In genomic region chr17:81519284-81520020, GRCh38 we compare ENCODE assay signal across 3 cellular contexts.
TF ChIP-seq lines count a peak whose summit lies in the region.

No MANE protein-coding gene starts in this region.

TF ChIP-seq in A549, 52 proteins besides CTCF, POLR2A, EP300 and RAD21 (continued from another document):
- TF ChIP-seq, protein P1, sequence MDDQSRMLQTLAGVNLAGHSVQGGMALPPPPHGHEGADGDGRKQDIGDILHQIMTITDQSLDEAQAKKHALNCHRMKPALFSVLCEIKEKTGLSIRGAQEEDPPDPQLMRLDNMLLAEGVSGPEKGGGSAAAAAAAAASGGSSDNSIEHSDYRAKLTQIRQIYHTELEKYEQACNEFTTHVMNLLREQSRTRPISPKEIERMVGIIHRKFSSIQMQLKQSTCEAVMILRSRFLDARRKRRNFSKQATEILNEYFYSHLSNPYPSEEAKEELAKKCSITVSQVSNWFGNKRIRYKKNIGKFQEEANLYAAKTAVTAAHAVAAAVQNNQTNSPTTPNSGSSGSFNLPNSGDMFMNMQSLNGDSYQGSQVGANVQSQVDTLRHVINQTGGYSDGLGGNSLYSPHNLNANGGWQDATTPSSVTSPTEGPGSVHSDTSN (IDR thresholded peaks at IDR 0.05): 0 out of 2 replicates have a peak, but pooled peaks have one; percentile 4
- TF ChIP-seq CBX8 (IDR thresholded peaks at IDR 0.05): no peak
- TF ChIP-seq GATA3 (IDR thresholded peaks at IDR 0.05; ENCODE audit: borderline replicate concordance): 0 out of 2 replicates have a peak, but pooled peaks have one; percentile 13
- TF ChIP-seq MAX (IDR thresholded peaks at IDR 0.05): peak; percentile 64; the same call in 1 of the 2 replicates
- no peak for TF ChIP-seq NPAS2 (CRISPR knock-in tag; IDR thresholded peaks at IDR 0.05; ENCODE audit: borderline replicate concordance)
- TF ChIP-seq CHD2 (IDR thresholded peaks at IDR 0.05; ENCODE audit: low read length, partially characterized antibody): peak; percentile 84
- TF ChIP-seq, protein P2, sequence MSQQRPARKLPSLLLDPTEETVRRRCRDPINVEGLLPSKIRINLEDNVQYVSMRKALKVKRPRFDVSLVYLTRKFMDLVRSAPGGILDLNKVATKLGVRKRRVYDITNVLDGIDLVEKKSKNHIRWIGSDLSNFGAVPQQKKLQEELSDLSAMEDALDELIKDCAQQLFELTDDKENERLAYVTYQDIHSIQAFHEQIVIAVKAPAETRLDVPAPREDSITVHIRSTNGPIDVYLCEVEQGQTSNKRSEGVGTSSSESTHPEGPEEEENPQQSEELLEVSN (IDR thresholded peaks at IDR 0.05; ENCODE audit: borderline replicate concordance, low read depth): 0 out of 2 replicates have a peak, but pooled peaks have one; percentile 39
- TF ChIP-seq ZSCAN20 (CRISPR knock-in tag; IDR thresholded peaks at IDR 0.05): no peak
- TF ChIP-seq, protein P3, sequence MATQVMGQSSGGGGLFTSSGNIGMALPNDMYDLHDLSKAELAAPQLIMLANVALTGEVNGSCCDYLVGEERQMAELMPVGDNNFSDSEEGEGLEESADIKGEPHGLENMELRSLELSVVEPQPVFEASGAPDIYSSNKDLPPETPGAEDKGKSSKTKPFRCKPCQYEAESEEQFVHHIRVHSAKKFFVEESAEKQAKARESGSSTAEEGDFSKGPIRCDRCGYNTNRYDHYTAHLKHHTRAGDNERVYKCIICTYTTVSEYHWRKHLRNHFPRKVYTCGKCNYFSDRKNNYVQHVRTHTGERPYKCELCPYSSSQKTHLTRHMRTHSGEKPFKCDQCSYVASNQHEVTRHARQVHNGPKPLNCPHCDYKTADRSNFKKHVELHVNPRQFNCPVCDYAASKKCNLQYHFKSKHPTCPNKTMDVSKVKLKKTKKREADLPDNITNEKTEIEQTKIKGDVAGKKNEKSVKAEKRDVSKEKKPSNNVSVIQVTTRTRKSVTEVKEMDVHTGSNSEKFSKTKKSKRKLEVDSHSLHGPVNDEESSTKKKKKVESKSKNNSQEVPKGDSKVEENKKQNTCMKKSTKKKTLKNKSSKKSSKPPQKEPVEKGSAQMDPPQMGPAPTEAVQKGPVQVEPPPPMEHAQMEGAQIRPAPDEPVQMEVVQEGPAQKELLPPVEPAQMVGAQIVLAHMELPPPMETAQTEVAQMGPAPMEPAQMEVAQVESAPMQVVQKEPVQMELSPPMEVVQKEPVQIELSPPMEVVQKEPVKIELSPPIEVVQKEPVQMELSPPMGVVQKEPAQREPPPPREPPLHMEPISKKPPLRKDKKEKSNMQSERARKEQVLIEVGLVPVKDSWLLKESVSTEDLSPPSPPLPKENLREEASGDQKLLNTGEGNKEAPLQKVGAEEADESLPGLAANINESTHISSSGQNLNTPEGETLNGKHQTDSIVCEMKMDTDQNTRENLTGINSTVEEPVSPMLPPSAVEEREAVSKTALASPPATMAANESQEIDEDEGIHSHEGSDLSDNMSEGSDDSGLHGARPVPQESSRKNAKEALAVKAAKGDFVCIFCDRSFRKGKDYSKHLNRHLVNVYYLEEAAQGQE (IDR thresholded peaks at IDR 0.05): peak; percentile 80
- TF ChIP-seq FOSL2 (IDR thresholded peaks at IDR 0.05): no peak
- TF ChIP-seq FOSL2 (CRISPR knock-in tag; IDR thresholded peaks at IDR 0.05): peak; percentile 69
- TF ChIP-seq JUNB (IDR thresholded peaks at IDR 0.05): 0 out of 2 replicates have a peak, but pooled peaks have one; percentile 11
- peak; percentile 29; the same call in 1 of the 2 replicates for TF ChIP-seq PHF8 (IDR thresholded peaks at IDR 0.05; ENCODE audit: borderline replicate concordance, low read depth)

TF ChIP-seq in liver, 16 proteins besides CTCF, POLR2A, EP300 and RAD21 (continued from another document):
- TF ChIP-seq, protein P4, sequence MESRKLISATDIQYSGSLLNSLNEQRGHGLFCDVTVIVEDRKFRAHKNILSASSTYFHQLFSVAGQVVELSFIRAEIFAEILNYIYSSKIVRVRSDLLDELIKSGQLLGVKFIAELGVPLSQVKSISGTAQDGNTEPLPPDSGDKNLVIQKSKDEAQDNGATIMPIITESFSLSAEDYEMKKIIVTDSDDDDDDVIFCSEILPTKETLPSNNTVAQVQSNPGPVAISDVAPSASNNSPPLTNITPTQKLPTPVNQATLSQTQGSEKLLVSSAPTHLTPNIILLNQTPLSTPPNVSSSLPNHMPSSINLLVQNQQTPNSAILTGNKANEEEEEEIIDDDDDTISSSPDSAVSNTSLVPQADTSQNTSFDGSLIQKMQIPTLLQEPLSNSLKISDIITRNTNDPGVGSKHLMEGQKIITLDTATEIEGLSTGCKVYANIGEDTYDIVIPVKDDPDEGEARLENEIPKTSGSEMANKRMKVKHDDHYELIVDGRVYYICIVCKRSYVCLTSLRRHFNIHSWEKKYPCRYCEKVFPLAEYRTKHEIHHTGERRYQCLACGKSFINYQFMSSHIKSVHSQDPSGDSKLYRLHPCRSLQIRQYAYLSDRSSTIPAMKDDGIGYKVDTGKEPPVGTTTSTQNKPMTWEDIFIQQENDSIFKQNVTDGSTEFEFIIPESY (IDR thresholded peaks at IDR 0.05): no peak
- TF ChIP-seq SP1 (IDR thresholded peaks at IDR 0.05) (no peak), EGR1 (IDR thresholded peaks at IDR 0.05; ENCODE audit: low read depth in 2 of 2) (no peak), FOXA2 (IDR thresholded peaks at IDR 0.05) (no peak), JUND (IDR thresholded peaks at IDR 0.05) (no peak)
- TF ChIP-seq, protein P3 (IDR thresholded peaks at IDR 0.05): no peak
TF ChIP-seq in liver: peak in this region for 0.

TF ChIP-seq in SK-N-SH treated with all-trans-retinoic acid at 6 μM for 48 hours, 23 proteins besides CTCF, POLR2A, EP300 and RAD21 (continued from another document):
- TF ChIP-seq, protein P5, sequence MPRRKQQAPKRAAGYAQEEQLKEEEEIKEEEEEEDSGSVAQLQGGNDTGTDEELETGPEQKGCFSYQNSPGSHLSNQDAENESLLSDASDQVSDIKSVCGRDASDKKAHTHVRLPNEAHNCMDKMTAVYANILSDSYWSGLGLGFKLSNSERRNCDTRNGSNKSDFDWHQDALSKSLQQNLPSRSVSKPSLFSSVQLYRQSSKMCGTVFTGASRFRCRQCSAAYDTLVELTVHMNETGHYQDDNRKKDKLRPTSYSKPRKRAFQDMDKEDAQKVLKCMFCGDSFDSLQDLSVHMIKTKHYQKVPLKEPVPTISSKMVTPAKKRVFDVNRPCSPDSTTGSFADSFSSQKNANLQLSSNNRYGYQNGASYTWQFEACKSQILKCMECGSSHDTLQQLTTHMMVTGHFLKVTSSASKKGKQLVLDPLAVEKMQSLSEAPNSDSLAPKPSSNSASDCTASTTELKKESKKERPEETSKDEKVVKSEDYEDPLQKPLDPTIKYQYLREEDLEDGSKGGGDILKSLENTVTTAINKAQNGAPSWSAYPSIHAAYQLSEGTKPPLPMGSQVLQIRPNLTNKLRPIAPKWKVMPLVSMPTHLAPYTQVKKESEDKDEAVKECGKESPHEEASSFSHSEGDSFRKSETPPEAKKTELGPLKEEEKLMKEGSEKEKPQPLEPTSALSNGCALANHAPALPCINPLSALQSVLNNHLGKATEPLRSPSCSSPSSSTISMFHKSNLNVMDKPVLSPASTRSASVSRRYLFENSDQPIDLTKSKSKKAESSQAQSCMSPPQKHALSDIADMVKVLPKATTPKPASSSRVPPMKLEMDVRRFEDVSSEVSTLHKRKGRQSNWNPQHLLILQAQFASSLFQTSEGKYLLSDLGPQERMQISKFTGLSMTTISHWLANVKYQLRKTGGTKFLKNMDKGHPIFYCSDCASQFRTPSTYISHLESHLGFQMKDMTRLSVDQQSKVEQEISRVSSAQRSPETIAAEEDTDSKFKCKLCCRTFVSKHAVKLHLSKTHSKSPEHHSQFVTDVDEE (CRISPR knock-in tag; IDR thresholded peaks at IDR 0.05): no peak
- no peak for TF ChIP-seq ZFP30 (CRISPR knock-in tag; IDR thresholded peaks at IDR 0.05)
- no peak for TF ChIP-seq CSDC2 (CRISPR knock-in tag; IDR thresholded peaks at IDR 0.05)
- TF ChIP-seq, protein P6, sequence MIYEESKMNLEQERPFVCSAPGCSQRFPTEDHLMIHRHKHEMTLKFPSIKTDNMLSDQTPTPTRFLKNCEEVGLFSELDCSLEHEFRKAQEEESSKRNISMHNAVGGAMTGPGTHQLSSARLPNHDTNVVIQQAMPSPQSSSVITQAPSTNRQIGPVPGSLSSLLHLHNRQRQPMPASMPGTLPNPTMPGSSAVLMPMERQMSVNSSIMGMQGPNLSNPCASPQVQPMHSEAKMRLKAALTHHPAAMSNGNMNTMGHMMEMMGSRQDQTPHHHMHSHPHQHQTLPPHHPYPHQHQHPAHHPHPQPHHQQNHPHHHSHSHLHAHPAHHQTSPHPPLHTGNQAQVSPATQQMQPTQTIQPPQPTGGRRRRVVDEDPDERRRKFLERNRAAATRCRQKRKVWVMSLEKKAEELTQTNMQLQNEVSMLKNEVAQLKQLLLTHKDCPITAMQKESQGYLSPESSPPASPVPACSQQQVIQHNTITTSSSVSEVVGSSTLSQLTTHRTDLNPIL (CRISPR knock-in tag; IDR thresholded peaks at IDR 0.05; ENCODE audit: low read depth): no peak
- no peak for TF ChIP-seq SNAI2 (CRISPR knock-in tag; IDR thresholded peaks at IDR 0.05)
- TF ChIP-seq PPARA (CRISPR knock-in tag; IDR thresholded peaks at IDR 0.05; ENCODE audit: borderline replicate concordance): no peak
- TF ChIP-seq ISL1 (CRISPR knock-in tag; IDR thresholded peaks at IDR 0.05): no peak
- TF ChIP-seq GLIS3 (CRISPR knock-in tag; IDR thresholded peaks at IDR 0.05): no peak
- no peak for TF ChIP-seq TOX (CRISPR knock-in tag; IDR thresholded peaks at IDR 0.05; ENCODE audit: borderline replicate concordance)
- no peak for TF ChIP-seq POU6F1 (CRISPR knock-in tag; IDR thresholded peaks at IDR 0.05; ENCODE audit: borderline replicate concordance, low read depth)
- no peak for TF ChIP-seq ZFP3 (CRISPR knock-in tag; IDR thresholded peaks at IDR 0.05)
